Comparison of ENCODE assay signal across 2 cellular contexts in the genomic region with DNA sequence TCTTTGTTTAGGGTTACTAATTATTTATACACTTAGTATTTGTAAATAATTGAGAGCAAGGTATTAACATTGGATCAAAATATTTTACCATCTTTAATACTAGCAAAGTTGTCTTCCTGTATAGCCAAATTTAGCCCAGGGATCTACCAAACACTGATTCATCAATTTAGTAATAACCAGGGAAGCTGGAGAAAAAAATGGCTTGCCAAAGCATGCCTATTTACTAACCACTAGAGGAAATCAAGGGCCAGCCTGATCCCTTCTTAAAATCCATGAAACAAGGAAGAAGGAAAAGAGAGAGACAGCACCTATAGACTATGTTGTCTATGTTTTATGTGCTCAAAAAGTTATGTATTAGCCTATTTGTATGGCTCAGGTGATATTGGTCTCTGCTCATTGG.
TF ChIP-seq lines count a peak whose summit lies in the region.

No MANE protein-coding gene starts in this region.

TF ChIP-seq in HCT116, 20 proteins besides CTCF, POLR2A, EP300 and RAD21:
- TF ChIP-seq, protein P1, sequence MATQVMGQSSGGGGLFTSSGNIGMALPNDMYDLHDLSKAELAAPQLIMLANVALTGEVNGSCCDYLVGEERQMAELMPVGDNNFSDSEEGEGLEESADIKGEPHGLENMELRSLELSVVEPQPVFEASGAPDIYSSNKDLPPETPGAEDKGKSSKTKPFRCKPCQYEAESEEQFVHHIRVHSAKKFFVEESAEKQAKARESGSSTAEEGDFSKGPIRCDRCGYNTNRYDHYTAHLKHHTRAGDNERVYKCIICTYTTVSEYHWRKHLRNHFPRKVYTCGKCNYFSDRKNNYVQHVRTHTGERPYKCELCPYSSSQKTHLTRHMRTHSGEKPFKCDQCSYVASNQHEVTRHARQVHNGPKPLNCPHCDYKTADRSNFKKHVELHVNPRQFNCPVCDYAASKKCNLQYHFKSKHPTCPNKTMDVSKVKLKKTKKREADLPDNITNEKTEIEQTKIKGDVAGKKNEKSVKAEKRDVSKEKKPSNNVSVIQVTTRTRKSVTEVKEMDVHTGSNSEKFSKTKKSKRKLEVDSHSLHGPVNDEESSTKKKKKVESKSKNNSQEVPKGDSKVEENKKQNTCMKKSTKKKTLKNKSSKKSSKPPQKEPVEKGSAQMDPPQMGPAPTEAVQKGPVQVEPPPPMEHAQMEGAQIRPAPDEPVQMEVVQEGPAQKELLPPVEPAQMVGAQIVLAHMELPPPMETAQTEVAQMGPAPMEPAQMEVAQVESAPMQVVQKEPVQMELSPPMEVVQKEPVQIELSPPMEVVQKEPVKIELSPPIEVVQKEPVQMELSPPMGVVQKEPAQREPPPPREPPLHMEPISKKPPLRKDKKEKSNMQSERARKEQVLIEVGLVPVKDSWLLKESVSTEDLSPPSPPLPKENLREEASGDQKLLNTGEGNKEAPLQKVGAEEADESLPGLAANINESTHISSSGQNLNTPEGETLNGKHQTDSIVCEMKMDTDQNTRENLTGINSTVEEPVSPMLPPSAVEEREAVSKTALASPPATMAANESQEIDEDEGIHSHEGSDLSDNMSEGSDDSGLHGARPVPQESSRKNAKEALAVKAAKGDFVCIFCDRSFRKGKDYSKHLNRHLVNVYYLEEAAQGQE (IDR thresholded peaks at IDR 0.05; ENCODE audit: low read depth), result no peak
- TF ChIP-seq CBX3 (IDR thresholded peaks at IDR 0.05; ENCODE audit: low read depth), result no peak

TF ChIP-seq in H1, 55 proteins besides CTCF, POLR2A, EP300 and RAD21 (continued from another document):
- TF ChIP-seq GABPA (IDR thresholded peaks at IDR 0.05; ENCODE audit: borderline replicate concordance, insufficient read depth, low read length) (no peak), SUZ12 (IDR thresholded peaks at IDR 0.05; ENCODE audit: low read length) (no peak), PHF8 (conservative IDR thresholded peaks at IDR 0.05; ENCODE audit: low read depth, low read length) (no peak), NANOG (IDR thresholded peaks at IDR 0.05; ENCODE audit: insufficient read depth, low read depth, low read length, poor library complexity, severe bottlenecking) (no peak), SP4 (IDR thresholded peaks at IDR 0.05; ENCODE audit: low read length) (no peak), SIX5 (IDR thresholded peaks at IDR 0.05; ENCODE audit: low read depth, low read length) (no peak), EZH2 (IDR thresholded peaks at IDR 0.05; ENCODE audit: low read depth, low read length, severe bottlenecking) (no peak), TBP (IDR thresholded peaks at IDR 0.05; ENCODE audit: low read depth, low read length) (no peak)
- TF ChIP-seq, protein P2, sequence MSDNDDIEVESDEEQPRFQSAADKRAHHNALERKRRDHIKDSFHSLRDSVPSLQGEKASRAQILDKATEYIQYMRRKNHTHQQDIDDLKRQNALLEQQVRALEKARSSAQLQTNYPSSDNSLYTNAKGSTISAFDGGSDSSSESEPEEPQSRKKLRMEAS (IDR thresholded peaks at IDR 0.05), result no peak
